In genomic region chr9:95096807-95097206, GRCh38 we compare ENCODE assay signal across 19 cellular contexts.
DNase-seq lines count a peak whose midpoint lies in the region; ATAC-seq, FAIRE-seq and TF ChIP-seq lines count a peak whose summit lies in the region.
"Had no signal": no experiment of that assay in that cellular context is flagged by ENCODE, and none has a peak within 500 bp of the region (broad histone marks: within the 10 kb centered on the region; RNA-seq: fewer than 3 reads in every experiment).

No MANE protein-coding gene starts in this region.

- no peak overlapping the region for H2BK20ac ChIP-seq in H1 (ENCODE audit: low read length)

- peak in 1 of 2 experiments; percentile 42 for DNase-seq in Caco-2
- no peak for DNase-seq in H1 (ENCODE audit: low read depth in 1 of 2, low spot score in 2 of 2)
- DNase-seq in gastrocnemius medialis = peak in 1 of 2 donors; percentile 48
- no peak for DNase-seq in immature natural killer cell
- no peak for DNase-seq in WTC11 (ENCODE audit: low spot score)
- no peak for DNase-seq in activated CD8-positive, alpha-beta T cell treated with anti-CD3 and anti-CD28 coated beads for 36 hours
- DNase-seq: activated CD4-positive, alpha-beta T cell treated with anti-CD3 and anti-CD28 coated beads for 4 hours; activated T-cell treated with anti-CD3 and anti-CD28 coated beads, Interleukin-2, amount 50 U/mL, for 24 hours; CD4-positive, alpha-beta memory T cell; EL; HCEC 1CT; NCI-H1105 treated with DMSO at 0.1 percent for 48 hours; T-helper 2 cell had no signal

- H3K4me3 ChIP-seq in Caco-2 (ENCODE audit: low read depth, low read length) = no peak overlapping the region
- no peak overlapping the region for H3K4me3 ChIP-seq in H1 (ENCODE audit: extremely low read depth in 1 of 4, insufficient read depth in 2 of 4, low read depth in 3 of 4, low read length in 4 of 4)
- H3K4me3 ChIP-seq in gastrocnemius medialis = no peak overlapping the region
- H3K4me3 ChIP-seq: breast epithelium, lung, prostate gland had no signal

- in situ Hi-C loops in gastrocnemius medialis (cut with MboI; ENCODE audit: low sequenced_read_pairs in 4 of 4) = no loop called here

- H3K27me3 ChIP-seq in Caco-2 (replicated peaks; ENCODE audit: control insufficient read depth, insufficient read depth, low read length) = no peaks in the 10 kb centered on the region
- no peaks in the 10 kb centered on the region for H3K27me3 ChIP-seq in H1 (replicated peaks in 1 of 4; ENCODE audit: control insufficient read depth in 3 of 4, extremely low read depth in 1 of 4, insufficient read depth in 3 of 4, low read length in 3 of 4)
- no peaks in the 10 kb centered on the region for H3K27me3 ChIP-seq in gastrocnemius medialis
- H3K27me3 ChIP-seq: breast epithelium had no signal

- H3K36me3 Mint-ChIP-seq in Caco-2 (ENCODE audit: insufficient read depth, unreplicated experiment) = peaks cover 69% of the 10 kb centered on the region
- H3K36me3 Mint-ChIP-seq in immature natural killer cell = peaks cover 0 to 10% (median 0%) of the 10 kb centered on the region in 3 donors
- no peaks in the 10 kb centered on the region for H3K36me3 Mint-ChIP-seq in WTC11
- no peaks in the 10 kb centered on the region for H3K36me3 Mint-ChIP-seq in activated CD8-positive, alpha-beta T cell treated with anti-CD3 and anti-CD28 coated beads for 36 hours (ENCODE audit: low read depth)
- H3K36me3 Mint-ChIP-seq: activated naive CD8-positive, alpha-beta T cell had no signal

- no peaks in the 10 kb centered on the region for H4K20me1 ChIP-seq in H1 (replicated peaks in 1 of 2; ENCODE audit: control insufficient read depth in 1 of 2, insufficient read depth in 2 of 2, low read length in 2 of 2)

- H3K27me3 Mint-ChIP-seq in Caco-2 (ENCODE audit: insufficient read depth, unreplicated experiment) (no peaks in the 10 kb centered on the region), immature natural killer cell (ENCODE audit: low read depth in 3 of 3) (peaks cover 0 to 2% (median under 1%) of the 10 kb centered on the region in 3 donors), WTC11 (ENCODE audit: low read depth) (no peaks in the 10 kb centered on the region)
- H3K27me3 Mint-ChIP-seq in activated CD8-positive, alpha-beta T cell treated with anti-CD3 and anti-CD28 coated beads for 36 hours = no peaks in the 10 kb centered on the region
- H3K27me3 Mint-ChIP-seq: activated naive CD8-positive, alpha-beta T cell; activated T-cell treated with anti-CD3 and anti-CD28 coated beads, Interleukin-2, amount 50 U/mL, for 24 hours; CD4-positive, alpha-beta memory T cell; naive thymus-derived CD8-positive, alpha-beta T cell had no signal

- H3K23me2 ChIP-seq in H1 (ENCODE audit: low read depth, low read length) = peaks cover 2% of the 10 kb centered on the region; the same call in 1 of the 2 replicates

- H2AFZ ChIP-seq in H1 (ENCODE audit: low read length) = no peak overlapping the region

- TF ChIP-seq RAD21 in Ishikawa (IDR thresholded peaks at IDR 0.05; ENCODE audit: low read depth) = peak; percentile 19; the same call in 1 of the 2 replicates
- peak; percentile 23 to 32; a peak in 2 of 4 replicates for TF ChIP-seq RAD21 in H1 (IDR thresholded peaks at IDR 0.05 in 1 of 2, conservative IDR thresholded peaks at IDR 0.05 in 1 of 2; ENCODE audit: low read depth in 2 of 2, low read length in 2 of 2)

- no peaks in the 10 kb centered on the region for H3K79me1 ChIP-seq in H1 (ENCODE audit: low read depth, low read length)

- no peak overlapping the region for H3K23ac ChIP-seq in H1 (ENCODE audit: insufficient read length)

- no peak overlapping the region for H4K91ac ChIP-seq in H1 (replicated peaks; ENCODE audit: insufficient read length, low read length)

- H4K8ac ChIP-seq in H1 (ENCODE audit: extremely low read depth, insufficient read depth, low read length) = no peak overlapping the region

- TF ChIP-seq CTCF in Caco-2 (IDR thresholded peaks at IDR 0.05; ENCODE audit: insufficient read depth in 1 of 2, low read depth in 1 of 2, low read length in 1 of 2, severe bottlenecking in 1 of 2, unreplicated experiment in 1 of 2) (peak in 1 of 2 experiments; percentile 30), H1 (IDR thresholded peaks at IDR 0.05; ENCODE audit: control extremely low read depth in 1 of 3, insufficient read depth in 1 of 3, low read depth in 1 of 3, low read length in 3 of 3) (peak in 1 of 3 experiments; percentile 19; a peak in 2 of 4 replicates), gastrocnemius medialis (IDR thresholded peaks at IDR 0.05 in 4 of 5, conservative IDR thresholded peaks at IDR 0.05 in 1 of 5) (peak in 1 of 5 experiments; percentile 17), WTC11 (IDR thresholded peaks at IDR 0.05) (no peak)
- no peak for TF ChIP-seq CTCF in activated CD8-positive, alpha-beta T cell treated with anti-CD3 and anti-CD28 coated beads for 36 hours (IDR thresholded peaks at IDR 0.05)

- no peak overlapping the region for H3K9ac ChIP-seq in H1 (replicated peaks in 1 of 4; ENCODE audit: extremely low read depth in 1 of 4, low read depth in 3 of 4, low read length in 3 of 4)

- no TSS peak for BruUV-seq in Caco-2 (replicated peaks; lab: Mats Ljungman, UMichigan)

- no peak for TF ChIP-seq EP300 in Ishikawa (IDR thresholded peaks at IDR 0.05; ENCODE audit: borderline replicate concordance)
- TF ChIP-seq EP300 in H1 (IDR thresholded peaks at IDR 0.05; ENCODE audit: borderline replicate concordance in 1 of 2, low read depth in 2 of 2, low read length in 2 of 2) = no peak

- FAIRE-seq in H1 (lab: Jason Lieb, UNC) = no peak

- H3K27ac ChIP-seq in H1 (ENCODE audit: low read depth, low read length) (no peak overlapping the region), gastrocnemius medialis (peak overlapping the region; percentile 87 to 96 (median 90))
- H3K27ac ChIP-seq: breast epithelium, prostate gland had no signal

- no peak overlapping the region for H3K4ac ChIP-seq in H1 (replicated peaks; ENCODE audit: insufficient read length, low read depth, low read length)

- no peaks in the 10 kb centered on the region for H3K79me2 ChIP-seq in H1 (ENCODE audit: control insufficient read depth in 1 of 2, insufficient read depth in 2 of 2, low read length in 2 of 2)

- H3K27ac Mint-ChIP-seq in Caco-2 (ENCODE audit: unreplicated experiment) (peak overlapping the region; percentile 22), immature natural killer cell (no peak overlapping the region), WTC11 (no peak overlapping the region)
- no peak overlapping the region for H3K27ac Mint-ChIP-seq in activated CD8-positive, alpha-beta T cell treated with anti-CD3 and anti-CD28 coated beads for 36 hours
- H3K27ac Mint-ChIP-seq: activated naive CD8-positive, alpha-beta T cell; activated T-cell treated with anti-CD3 and anti-CD28 coated beads, Interleukin-2, amount 50 U/mL, for 24 hours; CD4-positive, alpha-beta memory T cell had no signal

- CTCF ChIA-PET in Caco-2 (lab: Charles Lee) (interaction anchor here (0.6 kb wide), 2 partner anchors 32 to 497 kb away, joined by 3 read pairs; no protein-coding TSS in a partner anchor), H1 (lab: Charles Lee; ENCODE audit: partially characterized antibody) (interaction anchor here (0.9 to 13.8 kb wide), 9 partner anchors 11 to 416 kb away, joined by 3 to 209 read pairs (median 3); no protein-coding TSS in a partner anchor), WTC11 (lab: Charles Lee) (interaction anchor here (0.6 to 4.9 kb wide), 8 partner anchors 11 to 285 kb away, joined by 3 to 24 read pairs (median 4); no protein-coding TSS in a partner anchor)
- CTCF ChIA-PET in activated CD8-positive, alpha-beta T cell treated with anti-CD3 and anti-CD28 coated beads for 36 hours (lab: Charles Lee) = interaction anchor here (1.3 to 1.5 kb wide), 2 partner anchors 14 to 30 kb away, joined by 3 to 6 read pairs; no protein-coding TSS in a partner anchor

- no peak overlapping the region for H2BK120ac ChIP-seq in H1 (replicated peaks; ENCODE audit: low read depth, low read length)

- no peaks in the 10 kb centered on the region for H3K9me3 ChIP-seq in Caco-2
- H3K9me3 ChIP-seq in H1 (ENCODE audit: insufficient read depth in 2 of 2, low read depth in 1 of 2, low read length in 1 of 2) = no peaks in the 10 kb centered on the region
- H3K9me3 ChIP-seq in gastrocnemius medialis = no peaks in the 10 kb centered on the region
- H3K9me3 ChIP-seq: breast epithelium, prostate gland had no signal

- no peak overlapping the region for H2BK15ac ChIP-seq in H1 (ENCODE audit: low read length)

- no peak overlapping the region for H2BK5ac ChIP-seq in H1 (ENCODE audit: low read depth, low read length)

- H3K36me3 ChIP-seq in Caco-2 (ENCODE audit: control insufficient read depth, insufficient read depth, low read length) = no peaks in the 10 kb centered on the region
- no peaks in the 10 kb centered on the region; a peak in 1 of 8 replicates for H3K36me3 ChIP-seq in H1 (ENCODE audit: control insufficient read depth in 2 of 4, insufficient read depth in 4 of 4, low read length in 3 of 4)
- no peaks in the 10 kb centered on the region for H3K36me3 ChIP-seq in gastrocnemius medialis
- H3K36me3 ChIP-seq: breast epithelium, prostate gland had no signal

- intact Hi-C loops in Caco-2 (cut with micrococcal nuclease; ENCODE audit: unreplicated experiment) (no loop called here), gastrocnemius medialis (cut with DNase I; ENCODE audit: low total_unique reads) (loop anchor here (5.0 to 10.0 kb wide), 2 partner anchors 408 to 1880 kb away; no protein-coding TSS in a partner anchor)
- intact Hi-C loops in activated CD8-positive, alpha-beta T cell treated with anti-CD3 and anti-CD28 coated beads for 36 hours (cut with micrococcal nuclease) = no loop called here

- no peak overlapping the region for H3K56ac ChIP-seq in H1 (replicated peaks; ENCODE audit: insufficient read length, low read depth, low read length)

- H3K4me1 ChIP-seq in Caco-2 (peaks cover 28% of the 10 kb centered on the region), H1 (replicated peaks in 1 of 4; ENCODE audit: control insufficient read depth in 3 of 4, insufficient read depth in 4 of 4, low read length in 3 of 4) (peaks cover 0 to 9% (median 5%) of the 10 kb centered on the region in 4 experiments; a peak in 6 of 7 replicates), gastrocnemius medialis (peaks cover 78 to 81% of the 10 kb centered on the region in 2 donors)

- 82% methylated on average over 6 of the region's 6 CpGs; no CpG with 5 or more reads in 1 of the 2 experiments for WGBS in H1 (ENCODE audit: extremely low coverage in 1 of 2, insufficient coverage in 1 of 2, insufficient read length in 1 of 2, insufficient replicate concordance in 2 of 2, low coverage in 1 of 2, low lambda C conversion rate in 2 of 2, missing lambda C conversion rate in 1 of 2), 2 experiments

- H3K18ac ChIP-seq in H1 (ENCODE audit: extremely low read depth, low read length) = no peak overlapping the region

- H3K9me3 Mint-ChIP-seq in Caco-2 (ENCODE audit: unreplicated experiment) = no peaks in the 10 kb centered on the region
- no peaks in the 10 kb centered on the region for H3K9me3 Mint-ChIP-seq in immature natural killer cell
- no peaks in the 10 kb centered on the region for H3K9me3 Mint-ChIP-seq in WTC11
- H3K9me3 Mint-ChIP-seq in activated CD8-positive, alpha-beta T cell treated with anti-CD3 and anti-CD28 coated beads for 36 hours = no peaks in the 10 kb centered on the region
- H3K9me3 Mint-ChIP-seq: activated T-cell treated with anti-CD3 and anti-CD28 coated beads, Interleukin-2, amount 50 U/mL, for 24 hours; CD4-positive, alpha-beta memory T cell; naive thymus-derived CD8-positive, alpha-beta T cell had no signal

- no peak overlapping the region for H2AK5ac ChIP-seq in H1 (ENCODE audit: low read depth, low read length)

- POLR2A ChIA-PET in Caco-2 (lab: Charles Lee) (no interaction called here), H1 (lab: Charles Lee; ENCODE audit: partially characterized antibody) (interaction anchor here (1.1 kb wide), 1 partner anchor 42 kb away, joined by 3 read pairs; no protein-coding TSS in a partner anchor), WTC11 (lab: Charles Lee) (no interaction called here)
- POLR2A ChIA-PET in activated CD8-positive, alpha-beta T cell treated with anti-CD3 and anti-CD28 coated beads for 36 hours (lab: Charles Lee) = no interaction called here

- H3K4me3 Mint-ChIP-seq in Caco-2 (ENCODE audit: unreplicated experiment) = no peak overlapping the region
- H3K4me3 Mint-ChIP-seq in immature natural killer cell = no peak overlapping the region
- no peak overlapping the region for H3K4me3 Mint-ChIP-seq in WTC11
- no peak overlapping the region for H3K4me3 Mint-ChIP-seq in activated CD8-positive, alpha-beta T cell treated with anti-CD3 and anti-CD28 coated beads for 36 hours
- H3K4me3 Mint-ChIP-seq: activated naive CD8-positive, alpha-beta T cell; activated T-cell treated with anti-CD3 and anti-CD28 coated beads, Interleukin-2, amount 50 U/mL, for 24 hours; CD4-positive, alpha-beta memory T cell; naive thymus-derived CD8-positive, alpha-beta T cell had no signal

- H3K14ac ChIP-seq in H1 (ENCODE audit: insufficient read length) = no peak overlapping the region

- no peak for ATAC-seq in gastrocnemius medialis
- ATAC-seq in WTC11 = no peak
- ATAC-seq in activated CD8-positive, alpha-beta T cell treated with anti-CD3 and anti-CD28 coated beads for 36 hours = no peak
- ATAC-seq: naive thymus-derived CD8-positive, alpha-beta T cell had no signal

- TF ChIP-seq POLR2A in H1 (IDR thresholded peaks at IDR 0.05; ENCODE audit: control extremely low read depth in 1 of 2, low read depth in 2 of 2, low read length in 2 of 2) (no peak), gastrocnemius medialis (IDR thresholded peaks at IDR 0.05) (no peak)

- no peak overlapping the region for H2BK12ac ChIP-seq in H1 (ENCODE audit: low read depth, low read length)

- peaks cover 18% of the 10 kb centered on the region for H3K4me1 Mint-ChIP-seq in Caco-2 (ENCODE audit: low read depth, unreplicated experiment)
- peaks cover 19 to 25% of the 10 kb centered on the region in 2 donors for H3K4me1 Mint-ChIP-seq in immature natural killer cell
- H3K4me1 Mint-ChIP-seq in WTC11 = peaks cover 38% of the 10 kb centered on the region
- H3K4me1 Mint-ChIP-seq in activated CD8-positive, alpha-beta T cell treated with anti-CD3 and anti-CD28 coated beads for 36 hours (ENCODE audit: low read depth) = peaks cover 7% of the 10 kb centered on the region

- no peak overlapping the region for H4K5ac ChIP-seq in H1 (ENCODE audit: insufficient read length, low read depth, low read length)

- no peak overlapping the region for H3K4me2 ChIP-seq in H1 (ENCODE audit: insufficient read depth in 1 of 2, low read depth in 2 of 2, low read length in 2 of 2)
